In the genomic region with DNA sequence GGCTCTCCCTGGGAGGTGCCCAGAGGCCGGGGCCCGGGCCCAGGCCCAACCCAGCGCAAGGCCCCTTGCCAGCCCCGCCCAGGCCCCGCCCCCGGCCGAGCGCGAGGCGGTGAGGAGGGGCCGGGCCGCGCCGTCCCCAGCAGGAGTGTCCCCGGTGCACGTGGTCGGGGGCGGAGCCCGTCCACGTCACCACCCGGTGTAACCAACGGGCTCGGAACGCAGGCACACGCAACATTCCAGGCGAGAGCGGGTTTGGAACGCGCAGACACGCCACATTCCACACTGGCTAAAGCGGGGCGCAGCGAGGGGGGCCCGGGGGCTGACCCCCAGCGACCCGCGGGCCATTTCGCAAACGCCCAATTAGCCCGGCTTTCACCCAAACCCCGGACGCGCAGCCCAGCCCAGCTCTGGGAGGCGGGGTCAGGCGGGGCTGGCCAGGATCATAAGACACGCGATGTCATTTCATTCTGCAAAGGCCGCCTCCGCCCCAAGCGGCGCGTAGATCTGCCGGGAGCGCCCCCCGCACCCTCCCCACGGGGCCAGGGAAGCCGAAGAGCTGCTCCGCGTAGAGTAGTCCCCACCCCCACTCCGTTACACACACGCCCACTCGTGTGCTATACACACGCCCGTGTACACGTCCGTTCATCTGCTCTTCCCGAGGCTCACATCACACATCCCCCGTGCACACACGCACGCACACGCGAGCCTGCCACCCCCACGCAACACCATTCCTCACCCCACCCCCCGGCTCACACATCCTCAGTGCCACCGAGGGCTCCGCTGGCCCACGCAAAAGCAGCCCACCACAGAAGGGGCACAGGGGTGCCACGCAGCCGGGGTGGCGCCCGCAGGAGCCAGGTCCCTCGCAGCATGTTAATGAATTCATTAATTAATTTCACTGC, we compare ENCODE assay signal across 8 cellular contexts.
DNase-seq lines count a peak whose midpoint lies in the region; ATAC-seq and TF ChIP-seq lines count a peak whose summit lies in the region.

No MANE protein-coding gene starts in this region.

- peak overlapping the region; percentile 89 to 99 (median 99) for H3K4me3 Mint-ChIP-seq in nephron

- TF ChIP-seq CTCF in fibroblast of pulmonary artery (IDR thresholded peaks at IDR 0.05; ENCODE audit: low read length, missing control alignments) (no peak), nephron (IDR thresholded peaks at IDR 0.05; ENCODE audit: unreplicated experiment in 3 of 3) (no peak)

- H3K27me3 Mint-ChIP-seq in nephron (ENCODE audit: low read depth) = peaks cover 4% of the 10 kb centered on the region

- DNase-seq in DMS79 treated with DMSO at 0.1 percent for 48 hours (lab: John Stamatoyannopoulos, UW) = peak; percentile 91
- DNase-seq in KG1 (lab: John Stamatoyannopoulos, UW) = peak; percentile 83
- peak; percentile 94 for DNase-seq in RPMI8226
- DNase-seq in activated effector memory CD4-positive, alpha-beta T cell treated with Interleukin-2 at 50 U/mL for 16 hours = peak; percentile 89
- DNase-seq in fibroblast of pulmonary artery (ENCODE audit: low read depth) = peak; percentile 97
- peak; percentile 91 for DNase-seq in stimulated activated naive CD4-positive, alpha-beta T cell treated with Interleukin-2 at 50 U/mL for 16 hours (lab: John Stamatoyannopoulos, UW)

- H3K9me3 Mint-ChIP-seq in nephron = no peaks in the 10 kb centered on the region

- no peaks in the 10 kb centered on the region for H3K36me3 Mint-ChIP-seq in nephron (ENCODE audit: low read depth)

- peaks cover 34% of the 10 kb centered on the region for H3K4me1 Mint-ChIP-seq in nephron

- H3K4me3 ChIP-seq in fibroblast of pulmonary artery (replicated peaks; ENCODE audit: low read depth, low read length) = peak overlapping the region; percentile 97

- H3K27ac Mint-ChIP-seq in nephron = peak overlapping the region; percentile 95 to 99 (median 98)

- ATAC-seq in GM21619 (IDR thresholded peaks at IDR 0.05; ENCODE audit: unreplicated experiment) = peak; percentile 34

Comparison
In these comparisons a context has a peak if more than half of its experiments do, and no peak if none do; other contexts are left out.
1. Peak in every context shown above with its lines: DNase-seq, ATAC-seq and H3K4me3 ChIP-seq.